In the genomic region with DNA sequence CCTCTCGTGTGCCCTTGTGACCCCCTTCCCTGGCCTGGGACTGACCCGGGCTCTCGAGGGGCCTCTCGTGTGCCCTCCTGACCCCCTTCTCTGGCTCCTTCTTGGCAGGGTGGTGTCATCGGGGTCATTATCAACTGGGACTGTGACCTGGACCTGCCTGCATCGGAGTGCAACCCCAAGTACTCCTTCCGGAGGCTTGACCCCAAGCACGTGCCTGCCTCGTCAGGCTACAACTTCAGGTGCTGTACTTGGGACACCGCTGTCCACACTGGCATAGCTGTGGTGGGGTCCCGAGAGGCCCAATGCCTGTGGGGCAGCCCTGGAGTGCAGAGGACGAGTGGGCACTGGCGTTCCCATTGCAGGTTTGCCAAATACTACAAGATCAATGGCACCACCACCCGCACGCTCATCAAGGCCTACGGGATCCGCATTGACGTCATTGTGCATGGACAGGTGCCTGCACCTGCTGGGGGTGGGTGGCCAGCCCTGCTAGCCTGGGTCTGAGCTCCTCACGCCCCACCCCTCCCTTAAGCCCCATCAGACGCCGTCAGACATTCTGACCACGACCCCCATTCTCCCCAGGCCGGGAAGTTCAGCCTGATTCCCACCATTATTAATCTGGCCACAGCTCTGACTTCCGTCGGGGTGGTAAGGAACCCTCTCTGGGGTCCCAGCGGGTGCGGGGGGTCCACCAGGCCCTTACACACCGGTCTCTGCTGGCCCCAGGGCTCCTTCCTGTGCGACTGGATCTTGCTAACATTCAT, we compare ENCODE assay signal across 15 cellular contexts. TPM values are rescaled to one million over a fixed set of nuclear protein-coding genes. Genes with fewer than 3 reads are reported as not detected.
"Had no signal": no experiment of that assay in that cellular context is flagged by ENCODE, and none has a peak within 500 bp of the region (broad histone marks: within the 10 kb centered on the region; RNA-seq: fewer than 3 reads in every experiment).

No MANE protein-coding gene starts in this region.

- ATAC-seq: lower lobe of right lung had no signal

- H3K27ac Mint-ChIP-seq: activated naive CD4-positive, alpha-beta T cell treated with anti-CD3 and anti-CD28 coated beads, Interleukin-2, amount 50 U/mL, for 24 hours; activated T-helper 2 cell treated with anti-CD3 and anti-CD28 coated beads, Interferon-gamma antibody, Interleukin-2, Interleukin-4, amounts not matched to agents 10 μg/mL and 5 μg/mL and 100 μg/mL, durations not matched to agents 14 hours and 24 hours and 36 hours; brain had no signal

- H3K4me3 Mint-ChIP-seq: activated naive CD4-positive, alpha-beta T cell treated with anti-CD3 and anti-CD28 coated beads, Interleukin-2, amount 50 U/mL, for 24 hours had no signal

- DNase-seq: activated CD4-positive, alpha-beta T cell treated with anti-CD3 and anti-CD28 coated beads, Interleukin-2, amount 50 U/mL, for 1 hour; activated CD4-positive, CD25-positive, alpha-beta regulatory T cell; amygdala; dermis blood vessel endothelial cell; kidney glomerular epithelial cell; lower lobe of right lung; midbrain; retina; stimulated activated CD4-positive, alpha-beta T cell treated with anti-CD3 and anti-CD28 coated beads, Interleukin-4, amount 100 ng/mL, for 4 hours had no signal

- H3K9me3 ChIP-seq: vagina had no signal

- H3K27ac ChIP-seq: hepatocyte, lower lobe of right lung, vagina had no signal

- H3K9me3 Mint-ChIP-seq: activated naive CD4-positive, alpha-beta T cell treated with anti-CD3 and anti-CD28 coated beads, Interleukin-2, amount 50 U/mL, for 24 hours had no signal

- H3K4me3 ChIP-seq: hepatocyte, lower lobe of right lung, vagina had no signal

RNA-seq across cellular contexts. Expression of gene P2RX2, which starts 2.5 kb away (rescaled TPM):
- total RNA-seq: activated T-helper 2 cell treated with anti-CD3 and anti-CD28 coated beads, Interferon-gamma antibody, Interleukin-2, Interleukin-4, amounts not matched to agents 10 μg/mL and 5 μg/mL and 100 μg/mL, durations not matched to agents 14 hours and 24 hours and 36 hours; epithelial cell of proximal tubule; hepatocyte; vagina had no signal

RNA-seq across cellular contexts. Expression of gene LRCOL1, which starts 10.7 kb away (rescaled TPM):
- total RNA-seq: activated T-helper 2 cell treated with anti-CD3 and anti-CD28 coated beads, Interferon-gamma antibody, Interleukin-2, Interleukin-4, amounts not matched to agents 10 μg/mL and 5 μg/mL and 100 μg/mL, durations not matched to agents 14 hours and 24 hours and 36 hours; epithelial cell of proximal tubule; hepatocyte; vagina had no signal
